ENCODE assay signal across 1 cellular context in the genomic region with DNA sequence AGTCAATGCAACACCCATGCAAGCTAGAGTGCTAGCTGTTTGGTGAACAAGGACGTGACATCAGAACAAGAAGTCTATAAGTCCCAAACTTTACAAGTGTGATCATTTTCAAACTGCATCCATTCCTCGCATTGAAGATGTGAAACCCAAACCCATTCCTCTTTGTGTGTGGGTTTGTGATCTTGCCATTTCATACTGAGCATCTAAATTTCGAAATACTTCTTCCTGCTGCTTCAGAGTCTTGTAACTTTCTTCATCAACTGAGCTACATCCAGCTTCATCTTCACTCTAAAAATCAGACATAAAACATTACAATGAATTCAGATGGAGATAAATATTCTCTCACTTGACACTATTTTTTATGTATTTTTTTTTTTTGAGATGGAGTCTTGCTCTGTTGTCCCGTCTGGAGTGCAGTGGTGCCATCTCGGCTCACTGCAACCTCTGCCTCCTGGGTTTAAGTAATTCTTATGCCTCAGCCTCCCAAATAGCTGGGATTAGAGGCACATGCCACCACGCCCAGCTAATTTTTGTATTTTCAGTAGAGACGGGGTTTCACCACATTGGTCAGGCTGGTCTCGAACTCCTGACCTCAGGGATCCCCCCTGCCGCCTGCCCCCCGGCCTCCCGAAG.
TF ChIP-seq lines count a peak whose summit lies in the region.

No MANE protein-coding gene starts in this region.

TF ChIP-seq in HepG2, 621 proteins besides CTCF, POLR2A, EP300 and RAD21:
- no peak for TF ChIP-seq ZNF329 (CRISPR knock-in tag; IDR thresholded peaks at IDR 0.05; ENCODE audit: low read depth)
- peak; percentile 5 for TF ChIP-seq RBM22 (optimal IDR thresholded peaks at IDR 0.05; ENCODE audit: low read length)
- TF ChIP-seq RBFOX2 (IDR thresholded peaks at IDR 0.05; ENCODE audit: low read depth, low read length) = peak; percentile 47; the same call in 1 of the 2 replicates
- peak; percentile 55; the same call in 1 of the 2 replicates for TF ChIP-seq ZNF121 (CRISPR knock-in tag; IDR thresholded peaks at IDR 0.05)
- TF ChIP-seq CEBPB (IDR thresholded peaks at IDR 0.05; ENCODE audit: borderline replicate concordance, low read depth, low read length) = peak; percentile 54; the same call in 1 of the 2 replicates
